Comparison of ENCODE assay signal across 14 cellular contexts in genomic region chr2:167551411-167551810, GRCh38.
DNase-seq lines count a peak whose midpoint lies in the region; TF ChIP-seq lines count a peak whose summit lies in the region.
"Had no signal": no experiment of that assay in that cellular context is flagged by ENCODE, and none has a peak within 500 bp of the region (broad histone marks: within the 10 kb centered on the region; RNA-seq: fewer than 3 reads in every experiment).

No MANE protein-coding gene starts in this region.

- peak overlapping the region; percentile 45 for H2AFZ ChIP-seq in OCI-LY3 (ENCODE audit: low read depth, low read length)
- no peak overlapping the region for H2AFZ ChIP-seq in hepatocyte
- no peak overlapping the region for H2AFZ ChIP-seq in trophoblast cell (ENCODE audit: insufficient read depth, low read length, poor library complexity)

- peak overlapping the region; percentile 51 for H4K8ac ChIP-seq in trophoblast cell (ENCODE audit: low read depth, low read length)

- no peak overlapping the region for H3K18ac ChIP-seq in trophoblast cell (ENCODE audit: low read length)

- no peak for TF ChIP-seq CTCF in OCI-LY3 (IDR thresholded peaks at IDR 0.05; ENCODE audit: low read depth, low read length)
- no peak for TF ChIP-seq CTCF in hepatocyte (IDR thresholded peaks at IDR 0.05; ENCODE audit: poor library complexity)
- no peak for TF ChIP-seq CTCF in tibial nerve (IDR thresholded peaks at IDR 0.05)

- whole genome bisulfite sequencing in hepatocyte (ENCODE audit: low lambda C conversion rate, missing lambda C conversion rate), result 51% methylated on average over 3 of the region's 3 CpGs
- WGBS in trophoblast cell (ENCODE audit: extremely low coverage, insufficient coverage, insufficient read length), result no CpG with 5 or more reads among the region's 3 CpGs
- 45 to 46% methylated on average over 3 of the region's 3 CpGs for WGBS in tibial nerve, 2 donors

- H3K36me3 ChIP-seq in OCI-LY3 (replicated peaks; ENCODE audit: low read depth, low read length), result no peaks in the 10 kb centered on the region
- H3K36me3 ChIP-seq in SJCRH30, result no peaks in the 10 kb centered on the region
- H3K36me3 ChIP-seq in hepatocyte (replicated peaks; ENCODE audit: insufficient read depth, low read depth), result no peaks in the 10 kb centered on the region
- H3K36me3 ChIP-seq in trophoblast cell (ENCODE audit: control insufficient read depth in 1 of 2, insufficient read depth in 2 of 2, low read length in 2 of 2), result no peaks in the 10 kb centered on the region
- no peaks in the 10 kb centered on the region for H3K36me3 ChIP-seq in tibial nerve
- H3K36me3 ChIP-seq: BLaER1 treated with 17β-estradiol and CSF1 and Interleukin-3, amounts not matched to agents 10 nM and 100 nM had no signal

- H3K27me3 ChIP-seq in OCI-LY3 (ENCODE audit: low read depth, low read length) (no peaks in the 10 kb centered on the region), SJCRH30 (no peaks in the 10 kb centered on the region), hepatocyte (no peaks in the 10 kb centered on the region), trophoblast cell (ENCODE audit: insufficient read depth, low read length) (no peaks in the 10 kb centered on the region), tibial nerve (no peaks in the 10 kb centered on the region)
- H3K27me3 ChIP-seq: BLaER1 treated with 17β-estradiol and CSF1 and Interleukin-3, amounts not matched to agents 10 nM and 100 nM had no signal

- H3K4me2 ChIP-seq in OCI-LY3 (ENCODE audit: low read length), result no peak overlapping the region
- no peak overlapping the region for H3K4me2 ChIP-seq in hepatocyte
- no peak overlapping the region for H3K4me2 ChIP-seq in trophoblast cell (ENCODE audit: low read length)
- H3K4me2 ChIP-seq: BLaER1 treated with 17β-estradiol and CSF1 and Interleukin-3, amounts not matched to agents 10 nM and 100 nM had no signal

- no peaks in the 10 kb centered on the region for H4K20me1 ChIP-seq in OCI-LY3 (ENCODE audit: insufficient read depth, low read length)
- H4K20me1 ChIP-seq in hepatocyte (ENCODE audit: insufficient read depth, poor library complexity, severe bottlenecking), result no peaks in the 10 kb centered on the region
- H4K20me1 ChIP-seq: BLaER1 treated with 17β-estradiol and CSF1 and Interleukin-3, amounts not matched to agents 10 nM and 100 nM had no signal

- H3K9me3 ChIP-seq in OCI-LY3 (ENCODE audit: insufficient read depth, low read length) (no peaks in the 10 kb centered on the region), SJCRH30 (replicated peaks) (no peaks in the 10 kb centered on the region), hepatocyte (ENCODE audit: low read depth) (no peaks in the 10 kb centered on the region), trophoblast cell (ENCODE audit: insufficient read depth, low read depth, low read length) (no peaks in the 10 kb centered on the region), tibial nerve (no peaks in the 10 kb centered on the region)
- H3K9me3 ChIP-seq: BLaER1 treated with 17β-estradiol and CSF1 and Interleukin-3, amounts not matched to agents 10 nM and 100 nM; Caco-2 had no signal

- no peak overlapping the region for H2BK12ac ChIP-seq in trophoblast cell (ENCODE audit: low read length)

- no peaks in the 10 kb centered on the region for H3K4me1 ChIP-seq in OCI-LY3 (ENCODE audit: low read length)
- H3K4me1 ChIP-seq in SJCRH30, result no peaks in the 10 kb centered on the region
- peaks cover 5% of the 10 kb centered on the region for H3K4me1 ChIP-seq in hepatocyte (ENCODE audit: insufficient read depth)
- peaks cover 2 to 3% of the 10 kb centered on the region in 2 experiments for H3K4me1 ChIP-seq in trophoblast cell (ENCODE audit: control insufficient read depth in 1 of 2, insufficient read depth in 2 of 2, low read length in 2 of 2)
- H3K4me1 ChIP-seq in tibial nerve, result peaks cover 0 to 5% (median 0%) of the 10 kb centered on the region in 4 donors
- H3K4me1 ChIP-seq: BLaER1 treated with 17β-estradiol and CSF1 and Interleukin-3, amounts not matched to agents 10 nM and 100 nM; Caco-2 had no signal

- H3K4ac ChIP-seq in trophoblast cell (ENCODE audit: low read depth, low read length), result no peak overlapping the region

- H3K14ac ChIP-seq in trophoblast cell (ENCODE audit: low read length), result no peak overlapping the region

- TF ChIP-seq POLR2A in tibial nerve (IDR thresholded peaks at IDR 0.05), result no peak

- H3K9ac ChIP-seq in OCI-LY3 (ENCODE audit: low read length) (no peak overlapping the region), trophoblast cell (ENCODE audit: low read length) (no peak overlapping the region)
- H3K9ac ChIP-seq: BLaER1 treated with 17β-estradiol and CSF1 and Interleukin-3, amounts not matched to agents 10 nM and 100 nM had no signal

- no peak overlapping the region for H4K91ac ChIP-seq in trophoblast cell (ENCODE audit: low read depth, low read length)

- no peak overlapping the region for H2BK120ac ChIP-seq in trophoblast cell (ENCODE audit: insufficient read depth, low read length, poor library complexity)

- H3K27ac ChIP-seq in OCI-LY3 (ENCODE audit: low read length), result no peak overlapping the region
- no peak overlapping the region for H3K27ac ChIP-seq in SJCRH30
- H3K27ac ChIP-seq in hepatocyte, result peak overlapping the region; percentile 50
- H3K27ac ChIP-seq in trophoblast cell (ENCODE audit: low read depth, low read length), result no peak overlapping the region
- H3K27ac ChIP-seq in tibial nerve, result no peak overlapping the region
- H3K27ac ChIP-seq: BLaER1 treated with 17β-estradiol and CSF1 and Interleukin-3, amounts not matched to agents 10 nM and 100 nM; HL-60 had no signal

- H3K23ac ChIP-seq in trophoblast cell (ENCODE audit: low read length), result no peak overlapping the region

- H3K9me2 ChIP-seq in hepatocyte (replicated peaks; ENCODE audit: insufficient read depth), result no peaks in the 10 kb centered on the region

- no peak overlapping the region for H2BK5ac ChIP-seq in trophoblast cell (ENCODE audit: low read depth, low read length, poor library complexity)

- DNase-seq in SJCRH30 (peak; percentile 10 to 21), hepatocyte (ENCODE audit: low spot score) (no peak), trophoblast cell (no peak), SKM-1 treated with dmso at 0.1 percent for 144 hours (lab: John Stamatoyannopoulos, UW; ENCODE audit: unreplicated experiment) (no peak), tibial nerve (ENCODE audit: low spot score in 2 of 2) (no peak), KBM-7 (no peak)
- DNase-seq: Caco-2; CD8-positive, alpha-beta memory T cell; GF-D8; GOT3; H7 had no signal

- no peaks in the 10 kb centered on the region for H3K79me2 ChIP-seq in OCI-LY3 (ENCODE audit: low read length)
- H3K79me2 ChIP-seq in hepatocyte, result no peaks in the 10 kb centered on the region
- no peaks in the 10 kb centered on the region for H3K79me2 ChIP-seq in trophoblast cell (ENCODE audit: control insufficient read depth, insufficient read depth, low read length, poor library complexity)

- in situ Hi-C loops in KBM-7 (cut with MboI; ENCODE audit: low pct_unique_long_range_greater_than_20kb, low sequenced_read_pairs), result no loop called here

- H4K12ac ChIP-seq in trophoblast cell (ENCODE audit: low read depth, low read length), result no peak overlapping the region

- TF ChIP-seq EP300 in tibial nerve (IDR thresholded peaks at IDR 0.05), result no peak

- no peak overlapping the region for H3K4me3 ChIP-seq in OCI-LY3 (ENCODE audit: low read length)
- no peak overlapping the region for H3K4me3 ChIP-seq in SJCRH30
- no peak overlapping the region for H3K4me3 ChIP-seq in hepatocyte
- H3K4me3 ChIP-seq in trophoblast cell (ENCODE audit: low read depth, low read length), result no peak overlapping the region
- no peak overlapping the region for H3K4me3 ChIP-seq in tibial nerve
- H3K4me3 ChIP-seq: BLaER1 treated with 17β-estradiol and CSF1 and Interleukin-3, amounts not matched to agents 10 nM and 100 nM had no signal

- H3K79me1 ChIP-seq in trophoblast cell (ENCODE audit: low read length), result peaks cover 3% of the 10 kb centered on the region

- no peak overlapping the region for H2AK5ac ChIP-seq in trophoblast cell (ENCODE audit: low read length)

Comparison
In these comparisons a context has a peak if more than half of its experiments do, and no peak if none do; other contexts are left out.
1. DNase-seq: peak in SJCRH30 (2 of 2); none in hepatocyte (single experiment), trophoblast cell (0 of 2), SKM-1 treated with dmso at 0.1 percent for 144 hours (single experiment), tibial nerve (0 of 2) and KBM-7 (single experiment).